Comparison of ENCODE assay signal across 19 cellular contexts in the genomic region with DNA sequence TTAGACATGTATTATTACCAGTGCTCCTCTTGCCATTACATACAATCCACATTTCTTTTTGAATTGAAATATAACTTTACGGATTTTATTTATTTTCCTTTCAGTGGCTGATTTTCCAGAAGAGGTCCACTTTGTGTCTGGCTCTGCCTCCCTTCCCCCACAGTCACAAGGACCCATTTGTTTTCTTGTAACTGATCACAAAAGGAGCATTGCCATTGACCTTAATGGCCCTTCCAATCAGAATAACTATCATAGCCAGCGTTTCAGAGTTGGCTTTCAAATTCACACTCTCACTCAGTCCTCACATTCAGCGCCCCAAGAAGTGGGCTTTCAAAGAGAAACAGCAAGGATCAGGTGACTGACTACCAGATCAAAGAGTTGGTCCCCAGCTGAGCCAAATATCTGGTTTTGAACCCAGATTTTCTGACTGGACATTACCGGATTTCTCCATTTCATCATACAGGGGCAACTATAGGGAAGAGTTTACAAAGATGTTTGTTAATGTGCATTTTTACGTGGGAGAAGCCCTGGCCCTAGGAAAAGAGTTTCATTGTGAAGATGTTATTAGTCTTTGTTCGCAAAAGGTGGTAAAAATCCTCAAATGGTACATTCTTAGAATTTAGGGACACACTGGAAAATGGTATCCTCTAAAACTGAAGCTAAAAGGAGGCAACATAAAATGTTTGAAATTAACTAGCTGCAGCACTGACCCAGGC. TPM values are rescaled to one million over a fixed set of nuclear protein-coding genes. Genes with fewer than 3 reads are reported as not detected.
DNase-seq lines count a peak whose midpoint lies in the region; ATAC-seq and TF ChIP-seq lines count a peak whose summit lies in the region.
"Had no signal": no experiment of that assay in that cellular context is flagged by ENCODE, and none has a peak within 500 bp of the region (broad histone marks: within the 10 kb centered on the region; RNA-seq: fewer than 3 reads in every experiment).

No MANE protein-coding gene starts in this region.

- H3K9me3 Mint-ChIP-seq in brain, result peaks cover 0 to 9% (median 0%) of the 10 kb centered on the region in 5 experiments
- H3K9me3 Mint-ChIP-seq in activated CD8-positive, alpha-beta memory T cell treated with anti-CD3 and anti-CD28 coated beads, Interleukin-2, amount 10 ng/mL, durations not matched to agents 7 days and 5 days (ENCODE audit: low read depth), result no peaks in the 10 kb centered on the region
- H3K9me3 Mint-ChIP-seq: activated CD4-positive, alpha-beta T cell treated with anti-CD3 and anti-CD28 coated beads, Interleukin-2, amount 10 ng/mL, durations not matched to agents 24 days and 14 days; dendritic cell treated with granulocyte-macrophage colony-stimulating factor and Interleukin-4, amounts not matched to agents 40 ng/mL and 50 ng/mL, for 4 days; T-cell had no signal

- H3K9me3 ChIP-seq in stomach smooth muscle (ENCODE audit: control insufficient read depth in 2 of 2, low read length in 2 of 2), result no peaks in the 10 kb centered on the region
- H3K9me3 ChIP-seq: breast epithelium, uterus had no signal

- no peak for TF ChIP-seq CTCF in brain (conservative IDR thresholded peaks at IDR 0.05)

- DNase-seq in NCI-H748 (lab: John Stamatoyannopoulos, UW; ENCODE audit: unreplicated experiment) (peak; percentile 31), NCI-H748 treated with DMSO at 0.1 percent for 48 hours (lab: John Stamatoyannopoulos, UW) (no peak), inferior parietal cortex (ENCODE audit: extremely low spot score) (peak; percentile 79)
- no peak for DNase-seq in activated effector memory CD4-positive, alpha-beta T cell treated with Interleukin-2 at 50 U/mL for 16 hours
- no peak for DNase-seq in activated CD8-positive, alpha-beta memory T cell treated with anti-CD3 and anti-CD28 coated beads, Interleukin-2, amount 10 ng/mL, durations not matched to agents 7 days and 5 days
- DNase-seq: activated CD4-positive, alpha-beta T cell treated with anti-CD3 and anti-CD28 coated beads, Interleukin-2, amount 10 ng/mL, durations not matched to agents 24 days and 14 days; activated effector memory CD4-positive, alpha-beta T cell treated with anti-CD3 and anti-CD28 coated beads, Interleukin-2, amount 50 U/mL, for 16 hours; AML-193; HCEC 1CT; NCI-H1436 treated with DMSO at 0.1 percent for 48 hours; NCI-H774; SHP77; T-cell; uterus had no signal

- peak overlapping the region in 1 of 5 experiments; percentile 13 for H3K27ac Mint-ChIP-seq in brain
- H3K27ac Mint-ChIP-seq in activated CD8-positive, alpha-beta memory T cell treated with anti-CD3 and anti-CD28 coated beads, Interleukin-2, amount 10 ng/mL, durations not matched to agents 7 days and 5 days, result no peak overlapping the region
- H3K27ac Mint-ChIP-seq: activated CD4-positive, alpha-beta T cell treated with anti-CD3 and anti-CD28 coated beads, Interleukin-2, amount 10 ng/mL, durations not matched to agents 24 days and 14 days; dendritic cell treated with granulocyte-macrophage colony-stimulating factor and Interleukin-4, amounts not matched to agents 40 ng/mL and 50 ng/mL, for 4 days had no signal

- peaks cover 24% of the 10 kb centered on the region for H3K4me1 Mint-ChIP-seq in brain
- H3K4me1 Mint-ChIP-seq in activated CD8-positive, alpha-beta memory T cell treated with anti-CD3 and anti-CD28 coated beads, Interleukin-2, amount 10 ng/mL, durations not matched to agents 7 days and 5 days, result peaks cover 5% of the 10 kb centered on the region

- no peak for ATAC-seq in GM18511 (IDR thresholded peaks at IDR 0.05; ENCODE audit: unreplicated experiment)
- ATAC-seq in activated CD8-positive, alpha-beta memory T cell treated with anti-CD3 and anti-CD28 coated beads, Interleukin-2, amount 10 ng/mL, durations not matched to agents 7 days and 5 days, result no peak
- ATAC-seq: T-cell had no signal

- H3K27ac ChIP-seq in stomach smooth muscle (ENCODE audit: low read length), result peak overlapping the region; percentile 24
- H3K27ac ChIP-seq: breast epithelium, uterus had no signal

- no peaks in the 10 kb centered on the region for H3K36me3 ChIP-seq in stomach smooth muscle (ENCODE audit: control insufficient read depth in 2 of 2, insufficient read depth in 2 of 2, low read length in 2 of 2)
- H3K36me3 ChIP-seq: breast epithelium, uterus had no signal

- H3K27me3 Mint-ChIP-seq in brain, result no peaks in the 10 kb centered on the region
- peaks cover 54% of the 10 kb centered on the region for H3K27me3 Mint-ChIP-seq in activated CD8-positive, alpha-beta memory T cell treated with anti-CD3 and anti-CD28 coated beads, Interleukin-2, amount 10 ng/mL, durations not matched to agents 7 days and 5 days

- peaks cover 19% of the 10 kb centered on the region for H3K4me1 ChIP-seq in stomach smooth muscle (ENCODE audit: control insufficient read depth, insufficient read depth, low read length)
- H3K4me1 ChIP-seq: breast epithelium had no signal

- no peak overlapping the region for H3K9ac ChIP-seq in stomach smooth muscle (ENCODE audit: low read length in 2 of 2)

- no peaks in the 10 kb centered on the region for H3K36me3 Mint-ChIP-seq in brain
- no peaks in the 10 kb centered on the region for H3K36me3 Mint-ChIP-seq in activated CD8-positive, alpha-beta memory T cell treated with anti-CD3 and anti-CD28 coated beads, Interleukin-2, amount 10 ng/mL, durations not matched to agents 7 days and 5 days
- H3K36me3 Mint-ChIP-seq: T-cell had no signal

- H3K4me3 ChIP-seq in stomach smooth muscle (ENCODE audit: low read length in 2 of 2), result no peak overlapping the region
- H3K4me3 ChIP-seq: breast epithelium, uterus had no signal

- peak overlapping the region in 4 of 5 experiments; percentile 83 to 90 (median 84) for H3K4me3 Mint-ChIP-seq in brain
- no peak overlapping the region for H3K4me3 Mint-ChIP-seq in activated CD8-positive, alpha-beta memory T cell treated with anti-CD3 and anti-CD28 coated beads, Interleukin-2, amount 10 ng/mL, durations not matched to agents 7 days and 5 days
- H3K4me3 Mint-ChIP-seq: activated CD4-positive, alpha-beta T cell treated with anti-CD3 and anti-CD28 coated beads, Interleukin-2, amount 10 ng/mL, durations not matched to agents 24 days and 14 days; dendritic cell treated with granulocyte-macrophage colony-stimulating factor and Interleukin-4, amounts not matched to agents 40 ng/mL and 50 ng/mL, for 4 days had no signal

- CTCF ChIA-PET in activated CD8-positive, alpha-beta memory T cell treated with anti-CD3 and anti-CD28 coated beads, Interleukin-2, amount 10 ng/mL, durations not matched to agents 7 days and 5 days (lab: Charles Lee), result interaction anchor here (0.7 to 1.0 kb wide), 2 partner anchors 179 to 540 kb away, joined by 3 read pairs; no protein-coding TSS in a partner anchor

- H3K27me3 ChIP-seq in stomach smooth muscle (ENCODE audit: control insufficient read depth in 1 of 2, insufficient read depth in 2 of 2, low read length in 2 of 2), result no peaks in the 10 kb centered on the region
- H3K27me3 ChIP-seq: breast epithelium, uterus had no signal

RNA-seq across cellular contexts. Expression of gene SLC22A23, which starts 2.0 kb away (rescaled TPM):
- polyA plus RNA-seq in brain (ENCODE audit: insufficient read depth, low read depth, low replicate concordance), result 25.9 TPM
- total RNA-seq in activated CD8-positive, alpha-beta memory T cell treated with anti-CD3 and anti-CD28 coated beads, Interleukin-2, amount 10 ng/mL, durations not matched to agents 7 days and 5 days, result under 1 TPM; 0.07 to 0.20 TPM

Comparison
In these comparisons a context has a peak if more than half of its experiments do, and no peak if none do; other contexts are left out.
1. DNase-seq: peak in NCI-H748 (single experiment) and inferior parietal cortex (single experiment); none in NCI-H748 treated with DMSO at 0.1 percent for 48 hours (single experiment), activated effector memory CD4-positive, alpha-beta T cell treated with Interleukin-2 at 50 U/mL for 16 hours (single experiment) and activated CD8-positive, alpha-beta memory T cell treated with anti-CD3 and anti-CD28 coated beads, Interleukin-2, amount 10 ng/mL, durations not matched to agents 7 days and 5 days (single experiment).